1 cellular context compared by ENCODE assay signal in the genomic region with DNA sequence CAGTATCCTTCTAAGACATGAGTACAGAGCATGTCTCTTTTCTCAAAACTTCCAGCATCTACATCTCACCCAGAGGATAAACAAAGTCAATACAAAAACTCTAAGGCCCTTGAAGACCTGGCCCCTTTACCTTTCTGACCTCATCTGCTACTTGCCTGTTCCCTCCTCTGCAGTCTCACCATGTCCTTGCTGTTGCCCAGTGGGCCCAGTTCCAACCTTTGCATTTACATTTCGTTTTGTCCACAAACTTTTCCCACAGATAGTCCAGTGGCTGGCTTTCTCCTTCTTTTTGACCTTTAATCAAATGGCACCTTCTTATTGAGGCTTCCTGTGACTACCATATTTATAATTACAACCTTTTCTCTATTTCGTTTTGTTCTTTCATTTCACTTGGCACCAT.
TF ChIP-seq lines count a peak whose summit lies in the region.

No MANE protein-coding gene starts in this region.

TF ChIP-seq in SK-N-SH treated with all-trans-retinoic acid at 6 μM for 48 hours, 23 proteins besides CTCF, POLR2A, EP300 and RAD21 (continued from another document):
- TF ChIP-seq BACH2 (CRISPR knock-in tag; IDR thresholded peaks at IDR 0.05; ENCODE audit: borderline replicate concordance) (no peak), TCF4 (CRISPR knock-in tag; IDR thresholded peaks at IDR 0.05; ENCODE audit: borderline replicate concordance) (no peak), ARNTL (CRISPR knock-in tag; IDR thresholded peaks at IDR 0.05; ENCODE audit: borderline replicate concordance, low read depth) (no peak), ZNF70 (CRISPR knock-in tag; IDR thresholded peaks at IDR 0.05) (no peak), ZNF8 (CRISPR knock-in tag; IDR thresholded peaks at IDR 0.05) (no peak), CSDC2 (CRISPR knock-in tag; IDR thresholded peaks at IDR 0.05) (no peak)
- TF ChIP-seq, protein P1, sequence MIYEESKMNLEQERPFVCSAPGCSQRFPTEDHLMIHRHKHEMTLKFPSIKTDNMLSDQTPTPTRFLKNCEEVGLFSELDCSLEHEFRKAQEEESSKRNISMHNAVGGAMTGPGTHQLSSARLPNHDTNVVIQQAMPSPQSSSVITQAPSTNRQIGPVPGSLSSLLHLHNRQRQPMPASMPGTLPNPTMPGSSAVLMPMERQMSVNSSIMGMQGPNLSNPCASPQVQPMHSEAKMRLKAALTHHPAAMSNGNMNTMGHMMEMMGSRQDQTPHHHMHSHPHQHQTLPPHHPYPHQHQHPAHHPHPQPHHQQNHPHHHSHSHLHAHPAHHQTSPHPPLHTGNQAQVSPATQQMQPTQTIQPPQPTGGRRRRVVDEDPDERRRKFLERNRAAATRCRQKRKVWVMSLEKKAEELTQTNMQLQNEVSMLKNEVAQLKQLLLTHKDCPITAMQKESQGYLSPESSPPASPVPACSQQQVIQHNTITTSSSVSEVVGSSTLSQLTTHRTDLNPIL (CRISPR knock-in tag; IDR thresholded peaks at IDR 0.05; ENCODE audit: low read depth) = no peak
